In genomic region chr19:44476559-44477408, GRCh38 we compare ENCODE assay signal across 1 cellular context.
TF ChIP-seq lines count a peak whose summit lies in the region.

No MANE protein-coding gene starts in this region.

TF ChIP-seq in K562, 482 proteins besides CTCF, POLR2A, EP300 and RAD21 (continued from another document):
- TF ChIP-seq ZNF280B (CRISPR knock-in tag; IDR thresholded peaks at IDR 0.05): peak; percentile 85
- peak; percentile 42; the same call in 1 of the 2 replicates for TF ChIP-seq JUN (IDR thresholded peaks at IDR 0.05; ENCODE audit: borderline replicate concordance, low read depth, low read length)
- no peak for TF ChIP-seq JUN (CRISPR knock-in tag; IDR thresholded peaks at IDR 0.05; ENCODE audit: borderline replicate concordance)
- TF ChIP-seq ZNF274 (IDR thresholded peaks at IDR 0.05; ENCODE audit: borderline replicate concordance, low read depth, low read length): peak; percentile 100
- TF ChIP-seq CREM (IDR thresholded peaks at IDR 0.05; ENCODE audit: low read depth): no peak
- no peak for TF ChIP-seq KAT7 (CRISPR knock-in tag; IDR thresholded peaks at IDR 0.05; ENCODE audit: borderline replicate concordance)
- peak; percentile 100 for TF ChIP-seq TRIM28 (IDR thresholded peaks at IDR 0.05)
- 0 out of 2 replicates have a peak, but pooled peaks have one; percentile 11 for TF ChIP-seq ZBTB40 (IDR thresholded peaks at IDR 0.05)
- no peak for TF ChIP-seq ZBTB40 (CRISPR knock-in tag; IDR thresholded peaks at IDR 0.05)
- peak; percentile 75; the same call in 1 of the 2 replicates for TF ChIP-seq CBX1 (IDR thresholded peaks at IDR 0.05; ENCODE audit: low read depth)
- no peak for TF ChIP-seq ZKSCAN8 (CRISPR knock-in tag; IDR thresholded peaks at IDR 0.05)
- TF ChIP-seq CREB1 (IDR thresholded peaks at IDR 0.05): no peak
- TF ChIP-seq CREB1 (CRISPR knock-in tag; IDR thresholded peaks at IDR 0.05): no peak
- no peak for TF ChIP-seq PYGO2 (tag; IDR thresholded peaks at IDR 0.05)
- no peak for TF ChIP-seq ZKSCAN3 (CRISPR knock-in tag; IDR thresholded peaks at IDR 0.05)
- 0 out of 2 replicates have a peak, but pooled peaks have one; percentile 22 for TF ChIP-seq ATF7 (IDR thresholded peaks at IDR 0.05)
- TF ChIP-seq CBX5 (IDR thresholded peaks at IDR 0.05; ENCODE audit: borderline replicate concordance, low read depth): peak; percentile 90
- TF ChIP-seq POLR2B (IDR thresholded peaks at IDR 0.05; ENCODE audit: low read depth, partially characterized antibody): peak; percentile 37
- TF ChIP-seq XRCC3 (IDR thresholded peaks at IDR 0.05): peak; percentile 98
- 0 out of 2 replicates have a peak, but pooled peaks have one; percentile 31 for TF ChIP-seq MIER1 (IDR thresholded peaks at IDR 0.05; ENCODE audit: low read depth)
- TF ChIP-seq IRF9 (tag; IDR thresholded peaks at IDR 0.05): peak; percentile 42; the same call in 1 of the 2 replicates
- TF ChIP-seq ZNF140 (CRISPR knock-in tag; IDR thresholded peaks at IDR 0.05): no peak
- no peak for TF ChIP-seq SMAD4 (CRISPR knock-in tag; conservative IDR thresholded peaks at IDR 0.05)
TF ChIP-seq in K562: peak in this region for 25.
